31 cellular contexts compared by ENCODE assay signal in genomic region chr7:85488406-85488805, GRCh38.
"Had no signal": no experiment of that assay in that cellular context is flagged by ENCODE, and none has a peak within 500 bp of the region (broad histone marks: within the 10 kb centered on the region; RNA-seq: fewer than 3 reads in every experiment).

No MANE protein-coding gene starts in this region.

- H3K4me3 ChIP-seq: adrenal gland, body of pancreas, breast epithelium had no signal

- DNase-seq: activated B cell treated with CpG ODN at 0.5 μM for 24 hours; activated CD4-positive, alpha-beta memory T cell treated with anti-CD3 and anti-CD28 coated beads for 36 hours; activated CD4-positive, alpha-beta T cell treated with anti-CD3 and anti-CD28 coated beads for 4 hours; activated CD4-positive, alpha-beta T cell treated with anti-CD3 and anti-CD28 coated beads, Interleukin-2, amount 10 ng/mL, durations not matched to agents 24 days and 14 days; activated CD4-positive, alpha-beta T cell treated with anti-CD3 and anti-CD28 coated beads, Interleukin-2, amount 50 U/mL, for 1 hour; activated CD4-positive, alpha-beta T cell treated with anti-CD3 and anti-CD28 coated beads, Interleukin-2, amount 50 U/mL, for 4 hours; activated CD4-positive, CD25-positive, alpha-beta regulatory T cell treated with anti-CD3 and anti-CD28 coated beads, Interleukin-2, amount 50 U/mL, for 72 hours; activated CD8-positive, alpha-beta memory T cell treated with anti-CD3 and anti-CD28 coated beads, Interleukin-2, amount 50 U/mL, for 4 hours; activated CD8-positive, alpha-beta T cell treated with anti-CD3 and anti-CD28 coated beads for 36 hours; activated effector memory CD4-positive, alpha-beta T cell treated with anti-CD3 and anti-CD28 coated beads, Interleukin-2, amount 50 U/mL, for 16 hours; activated gamma-delta T cell treated with Interleukin-2 at 50 U/mL for 16 hours; activated naive CD4-positive, alpha-beta T cell; activated naive CD4-positive, alpha-beta T cell treated with anti-CD3 and anti-CD28 coated beads for 36 hours; activated naive CD4-positive, alpha-beta T cell treated with anti-CD3 and anti-CD28 coated beads, Interleukin-2, amount 50 U/mL, for 16 hours; activated naive CD8-positive, alpha-beta T cell treated with anti-CD3 and anti-CD28 coated beads for 36 hours; activated T-cell treated with anti-CD3 and anti-CD28 coated beads for 4 hours; activated T-cell treated with anti-CD3 and anti-CD28 coated beads, Interleukin-2, amount 50 U/mL, for 1 hour; activated T-cell treated with anti-CD3 and anti-CD28 coated beads, Interleukin-2, amount 50 U/mL, for 4 hours; activated T-cell treated with anti-CD3 and anti-CD28 coated beads, Interleukin-2, amount 50 U/mL, for 72 hours; adrenal gland; amniotic stem cell; aorta; body of pancreas; brain microvascular endothelial cell; central memory CD4-positive, alpha-beta T cell; T-helper 1 cell; T-helper 2 cell; T-helper 9 cell had no signal

- H3K4me1 ChIP-seq: adrenal gland, body of pancreas, breast epithelium had no signal

- H3K36me3 ChIP-seq: adrenal gland, brain microvascular endothelial cell, breast epithelium had no signal

- FAIRE-seq: astrocyte had no signal

- H3K27me3 ChIP-seq: adrenal gland, body of pancreas, brain microvascular endothelial cell, breast epithelium had no signal

- H3K27ac ChIP-seq: adrenal gland, body of pancreas, brain microvascular endothelial cell, breast epithelium, VCaP had no signal

- H3K9me3 ChIP-seq: adrenal gland, body of pancreas had no signal
